Comparison of ENCODE assay signal across 10 cellular contexts in the genomic region with DNA sequence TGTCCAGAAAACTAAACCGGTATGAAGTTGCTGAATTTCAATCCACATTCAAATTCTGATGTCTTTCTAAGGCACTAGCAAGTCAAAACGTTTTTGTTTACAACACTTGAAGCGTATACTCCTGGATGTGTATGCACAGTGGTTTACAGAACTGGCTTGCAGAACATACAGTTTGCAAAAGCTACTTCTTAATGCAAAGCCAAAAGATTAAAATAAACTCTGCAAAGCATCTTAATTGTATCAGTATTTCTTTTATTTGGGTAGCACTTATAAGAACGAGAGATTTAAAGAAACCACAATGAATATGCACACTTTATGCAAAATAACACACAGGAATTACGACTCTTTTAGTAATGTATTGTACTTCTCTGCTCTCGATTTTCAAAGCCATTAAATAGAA.
"Had no signal": no experiment of that assay in that cellular context is flagged by ENCODE, and none has a peak within 500 bp of the region (broad histone marks: within the 10 kb centered on the region; RNA-seq: fewer than 3 reads in every experiment).

No MANE protein-coding gene starts in this region.

- H3K4me2 ChIP-seq: GM23338 had no signal

- H3K4me3 ChIP-seq: GM23248, GM23338 had no signal

- DNase-seq: GM23248, GOT3, H7, H9, HCEC 1CT, HFFc6 had no signal

- H2AFZ ChIP-seq: GM23248, GM23338 had no signal

- ATAC-seq: GM23338, HCT116 had no signal

- FAIRE-seq: H1, H54 had no signal

- H3K9me3 Mint-ChIP-seq: GM23338, H9 had no signal

- H3K4me3 Mint-ChIP-seq: GM23338, H9, HFFc6 had no signal

- H3K27ac Mint-ChIP-seq: GM23338, H9, HFFc6 had no signal

- H3K27ac ChIP-seq: GM23248 had no signal
